16 cellular contexts compared by ENCODE assay signal in the genomic region with DNA sequence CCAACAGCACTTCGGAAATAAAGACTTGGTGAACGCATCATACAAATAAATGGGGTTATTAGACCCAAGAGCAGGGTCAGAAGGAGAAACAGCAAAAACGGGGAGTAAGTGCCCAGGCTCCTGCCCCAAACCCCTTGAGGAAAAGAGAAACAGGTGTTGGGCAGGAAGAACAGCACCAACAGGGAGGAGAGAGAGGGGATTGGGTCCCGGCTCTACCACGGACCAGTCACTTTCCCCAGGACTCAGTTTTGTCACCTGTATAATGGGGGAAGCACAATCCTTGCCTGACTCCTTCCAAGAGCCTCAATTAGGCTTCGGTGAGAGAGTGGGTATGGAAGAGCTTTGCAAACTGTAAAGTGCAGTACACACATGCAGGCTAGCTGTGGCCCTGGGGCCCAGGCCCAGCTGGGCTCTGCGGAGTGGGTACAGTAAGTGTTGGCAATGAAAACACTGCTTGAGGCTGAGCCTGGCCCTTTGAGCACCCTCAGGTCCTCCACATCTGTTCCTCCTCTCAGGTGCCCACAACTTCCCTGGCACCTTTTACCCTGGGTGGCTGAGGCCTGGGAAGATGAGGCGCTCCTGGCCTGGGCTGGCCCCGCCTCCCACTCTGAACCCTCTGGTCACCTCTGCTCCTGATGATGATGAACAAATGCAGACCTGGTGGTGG. TPM values are rescaled to one million over a fixed set of nuclear protein-coding genes. Genes with fewer than 3 reads are reported as not detected.
"Had no signal": no experiment of that assay in that cellular context is flagged by ENCODE, and none has a peak within 500 bp of the region (broad histone marks: within the 10 kb centered on the region; RNA-seq: fewer than 3 reads in every experiment).

No MANE protein-coding gene starts in this region.

- H3K27me3 Mint-ChIP-seq: activated CD4-positive, alpha-beta T cell treated with anti-CD3 and anti-CD28 coated beads for 36 hours had no signal

- H3K4me1 ChIP-seq: ascending aorta, esophagus squamous epithelium, thyroid gland had no signal

- H3K27ac Mint-ChIP-seq: activated CD4-positive, alpha-beta T cell treated with anti-CD3 and anti-CD28 coated beads for 36 hours; activated T-helper 1 cell treated with anti-CD3 and anti-CD28 coated beads, Interleukin-12 subunit alpha, Interleukin-12 subunit beta, Interleukin-2, Interleukin-4 antibody, amounts not matched to agents 30 ng/mL and 10 ng/mL and 1 ng/mL, durations not matched to agents 14 hours and 24 hours and 36 hours had no signal

- H3K4me1 Mint-ChIP-seq: activated CD4-positive, alpha-beta T cell treated with anti-CD3 and anti-CD28 coated beads for 36 hours; mesothelial cell of epicardium had no signal

- FAIRE-seq: endometrium, keratinocyte had no signal

- H3K36me3 ChIP-seq: ascending aorta, esophagus squamous epithelium, thyroid gland had no signal

- H3K4me3 Mint-ChIP-seq: activated CD4-positive, alpha-beta T cell treated with anti-CD3 and anti-CD28 coated beads for 36 hours; activated T-helper 1 cell treated with anti-CD3 and anti-CD28 coated beads, Interleukin-12 subunit alpha, Interleukin-12 subunit beta, Interleukin-2, Interleukin-4 antibody, amounts not matched to agents 30 ng/mL and 10 ng/mL and 1 ng/mL, durations not matched to agents 14 hours and 24 hours and 36 hours; mesothelial cell of epicardium had no signal

- H3K27ac ChIP-seq: ascending aorta, esophagus squamous epithelium, right atrium auricular region, skin epidermis, thyroid gland, VCaP had no signal

- H3K4me3 ChIP-seq: ascending aorta, cardiac muscle cell, esophagus squamous epithelium, heart right ventricle, right atrium auricular region, skin epidermis, thyroid gland had no signal

- ATAC-seq: activated CD4-positive, alpha-beta T cell treated with anti-CD3 and anti-CD28 coated beads for 36 hours had no signal

- DNase-seq: activated CD4-positive, alpha-beta T cell treated with anti-CD3 and anti-CD28 coated beads for 36 hours; activated naive CD4-positive, alpha-beta T cell; esophagus squamous epithelium; foreskin fibroblast had no signal

- H3K27me3 ChIP-seq: ascending aorta, cardiac muscle cell, esophagus squamous epithelium, heart right ventricle, right atrium auricular region, thyroid gland had no signal

- H3K9me3 ChIP-seq: ascending aorta, esophagus squamous epithelium, heart right ventricle, right atrium auricular region, thyroid gland had no signal

- H3K9me3 Mint-ChIP-seq: activated T-helper 1 cell treated with anti-CD3 and anti-CD28 coated beads, Interleukin-12 subunit alpha, Interleukin-12 subunit beta, Interleukin-2, Interleukin-4 antibody, amounts not matched to agents 30 ng/mL and 10 ng/mL and 1 ng/mL, durations not matched to agents 14 hours and 24 hours and 36 hours; mesothelial cell of epicardium had no signal

RNA-seq across cellular contexts. Expression of a gene that starts 8.9 kb away (rescaled TPM):
- total RNA-seq: ascending aorta had no signal

RNA-seq across cellular contexts. Expression of a gene that starts 45.8 kb away (rescaled TPM):
- total RNA-seq: activated T-helper 1 cell treated with anti-CD3 and anti-CD28 coated beads, Interleukin-12 subunit alpha, Interleukin-12 subunit beta, Interleukin-2, Interleukin-4 antibody, amounts not matched to agents 30 ng/mL and 10 ng/mL and 1 ng/mL, durations not matched to agents 14 hours and 24 hours and 36 hours; myocyte had no signal
